ENCODE assay signal across 22 cellular contexts in the genomic region with DNA sequence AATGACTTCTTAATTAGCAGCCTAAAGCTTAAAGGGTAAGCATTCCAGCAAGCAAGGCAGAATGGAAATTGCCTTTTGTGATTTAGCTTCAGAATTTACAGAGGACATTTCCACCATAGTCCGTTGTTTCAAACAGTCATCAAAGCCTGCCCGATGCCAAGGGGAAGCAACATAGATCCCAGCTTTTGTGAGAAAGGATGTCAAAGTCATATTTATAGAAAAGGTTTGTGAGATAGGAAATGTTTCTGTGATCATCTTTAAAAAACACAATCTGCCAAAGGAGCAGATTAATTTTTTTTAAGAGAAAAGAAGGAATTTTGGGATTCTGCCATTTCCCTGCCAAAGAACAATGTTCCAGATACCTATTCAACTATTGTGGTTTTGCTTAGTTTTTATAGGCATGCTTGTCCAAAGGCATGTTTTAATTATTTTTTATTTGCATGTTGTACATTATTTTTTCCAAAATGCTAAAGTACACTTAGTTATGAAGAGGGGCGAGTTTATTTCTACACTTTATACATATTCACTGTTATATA.
DNase-seq lines count a peak whose midpoint lies in the region; ATAC-seq and FAIRE-seq lines count a peak whose summit lies in the region.
"Had no signal": no experiment of that assay in that cellular context is flagged by ENCODE, and none has a peak within 500 bp of the region (broad histone marks: within the 10 kb centered on the region; RNA-seq: fewer than 3 reads in every experiment).

No MANE protein-coding gene starts in this region.

- peaks cover 12% of the 10 kb centered on the region for H3K4me1 ChIP-seq in adipocyte (ENCODE audit: control insufficient read depth, insufficient read depth, low read length)

- ATAC-seq in GM19395 (IDR thresholded peaks at IDR 0.05; ENCODE audit: unreplicated experiment), result no peak
- ATAC-seq: HepG2, K562 had no signal

- no peaks in the 10 kb centered on the region for H3K27me3 ChIP-seq in adipocyte (replicated peaks; ENCODE audit: control insufficient read depth, insufficient read depth, low read length)

- DNase-seq in A172 (ENCODE audit: low spot score) (peak; percentile 19), adipocyte (ENCODE audit: low read depth) (peak; percentile 39), myocyte (ENCODE audit: low read depth) (peak; percentile 49), 8988T (no peak), NCI-H774 (lab: John Stamatoyannopoulos, UW) (no peak)
- DNase-seq: CD8-positive, alpha-beta memory T cell; GM23248; H9; HFFc6; NCI-H1092; NCI-H1436; NCI-H1930; NCI-H345; NCI-H524; Right ventricle myocardium superior had no signal

- H3K9me3 ChIP-seq in adipocyte (ENCODE audit: control insufficient read depth, low read length), result no peaks in the 10 kb centered on the region

- H3K36me3 ChIP-seq in adipocyte (ENCODE audit: control insufficient read depth, insufficient read depth, low read length, severe bottlenecking), result no peaks in the 10 kb centered on the region

- H3K9ac ChIP-seq in adipocyte (ENCODE audit: low read length), result no peak overlapping the region
- H3K9ac ChIP-seq: GM23248 had no signal

- FAIRE-seq in endometrium (lab: Jason Lieb, UNC), result peak; percentile 53
- FAIRE-seq: A204.1, G401.6, GM12892, HepG2, K562 had no signal

- H3K4me3 ChIP-seq in adipocyte (ENCODE audit: low read length), result no peak overlapping the region
- H3K4me3 ChIP-seq: GM23248, K562 had no signal

Comparison
In these comparisons a context has a peak if more than half of its experiments do, and no peak if none do; other contexts are left out.
1. DNase-seq: peak in A172 (single experiment), adipocyte (single experiment) and myocyte (single experiment); none in 8988T (single experiment) and NCI-H774 (single experiment).